ENCODE assay signal across 24 cellular contexts in the genomic region with DNA sequence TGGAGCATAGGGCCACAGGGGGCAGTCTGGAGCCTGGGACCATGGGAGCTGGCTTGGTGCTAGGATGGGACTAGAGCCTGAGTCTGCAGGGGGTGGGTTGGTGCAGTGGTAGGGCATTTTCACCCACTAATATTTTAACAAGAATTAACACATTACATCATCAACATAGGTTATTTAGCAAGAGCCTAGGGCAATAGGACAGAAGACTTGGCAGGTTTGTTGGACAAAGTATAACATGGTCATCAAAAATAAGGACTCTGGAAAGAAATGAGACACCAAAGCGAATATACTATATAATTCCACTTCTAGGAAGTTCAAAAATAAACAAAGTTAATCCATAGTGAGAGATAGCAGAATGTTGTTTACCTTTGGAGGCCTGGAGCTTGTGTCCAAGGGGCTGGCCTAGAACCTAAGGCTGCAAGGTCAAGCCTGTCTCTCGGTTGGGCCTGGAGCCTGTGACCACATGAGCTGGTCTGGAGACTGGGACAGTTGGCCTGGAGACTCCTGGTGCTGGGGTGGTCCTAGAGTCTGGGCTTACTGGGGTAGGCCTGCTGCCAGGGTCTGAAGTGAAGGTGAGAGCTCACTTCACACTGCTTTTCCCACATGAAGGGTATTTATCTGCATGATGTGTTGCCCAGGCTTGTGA. TPM values are rescaled to one million over a fixed set of nuclear protein-coding genes. Genes with fewer than 3 reads are reported as not detected.
DNase-seq lines count a peak whose midpoint lies in the region; ATAC-seq, FAIRE-seq and TF ChIP-seq lines count a peak whose summit lies in the region.
"Had no signal": no experiment of that assay in that cellular context is flagged by ENCODE, and none has a peak within 500 bp of the region (broad histone marks: within the 10 kb centered on the region; RNA-seq: fewer than 3 reads in every experiment).

No MANE protein-coding gene starts in this region.

- no peaks in the 10 kb centered on the region for H3K4me1 Mint-ChIP-seq in activated naive CD8-positive, alpha-beta T cell treated with anti-CD3 and anti-CD28 coated beads, Interleukin-2, amount 50 U/mL, for 24 hours
- peaks cover 5% of the 10 kb centered on the region for H3K4me1 Mint-ChIP-seq in activated naive CD8-positive, alpha-beta T cell treated with anti-CD3 and anti-CD28 coated beads for 36 hours
- no peaks in the 10 kb centered on the region for H3K4me1 Mint-ChIP-seq in activated CD8-positive, alpha-beta T cell treated with anti-CD3 and anti-CD28 coated beads for 36 hours (ENCODE audit: low read depth)
- H3K4me1 Mint-ChIP-seq: B cell; CD4-positive, CD25-positive, alpha-beta regulatory T cell had no signal

- H3K27me3 ChIP-seq in HepG2 (ENCODE audit: control insufficient read depth in 1 of 2, insufficient read depth in 2 of 2, low read length in 2 of 2) (no peaks in the 10 kb centered on the region; a peak in 1 of 5 replicates), mesenchymal stem cell (ENCODE audit: control insufficient read depth in 1 of 2, insufficient read depth in 1 of 2, low read length in 2 of 2) (no peaks in the 10 kb centered on the region)
- H3K27me3 ChIP-seq: BLaER1 had no signal

- FAIRE-seq in HepG2 (lab: Jason Lieb, UNC) = no peak
- FAIRE-seq: A204.1, G401.6, GM12892, H54 had no signal

- H4K20me1 ChIP-seq in HepG2 (ENCODE audit: insufficient read depth, low read length) = no peaks in the 10 kb centered on the region
- H4K20me1 ChIP-seq: BLaER1 had no signal

- H3K4me1 ChIP-seq in HepG2 (ENCODE audit: insufficient read depth, low read length) = 0 out of 2 replicates have a peak, but pooled peaks cover 5% of the 10 kb centered on the region
- no peaks in the 10 kb centered on the region for H3K4me1 ChIP-seq in mesenchymal stem cell (ENCODE audit: control insufficient read depth, insufficient read depth, low read depth, low read length)
- H3K4me1 ChIP-seq: BLaER1, Caco-2, HAP-1 had no signal

- no peak overlapping the region for H2BK5ac ChIP-seq in mesenchymal stem cell (ENCODE audit: low read depth, low read length, poor library complexity, severe bottlenecking)

- no peak overlapping the region for H2BK12ac ChIP-seq in mesenchymal stem cell (ENCODE audit: low read length in 2 of 2)

- no peaks in the 10 kb centered on the region for H3K79me2 ChIP-seq in HepG2 (ENCODE audit: insufficient read depth, low read length)

- ATAC-seq in activated naive CD8-positive, alpha-beta T cell treated with anti-CD3 and anti-CD28 coated beads, Interleukin-2, amount 50 U/mL, for 24 hours = peak; percentile 15
- ATAC-seq in HepG2 = no peak
- ATAC-seq in activated CD8-positive, alpha-beta T cell treated with anti-CD3 and anti-CD28 coated beads for 36 hours = no peak
- ATAC-seq: CD8-positive, alpha-beta T cell had no signal

- H3K27ac ChIP-seq in HepG2 (ENCODE audit: extremely low read length, insufficient read depth, low read length) (no peak overlapping the region), mesenchymal stem cell (ENCODE audit: low read length, poor library complexity, severe bottlenecking) (no peak overlapping the region)
- H3K27ac ChIP-seq: 22Rv1, BLaER1, C4-2B had no signal

- H3K79me1 ChIP-seq in mesenchymal stem cell (replicated peaks; ENCODE audit: low read length, poor library complexity, severe bottlenecking) = no peaks in the 10 kb centered on the region

- intact Hi-C loops in HepG2 (cut with micrococcal nuclease; ENCODE audit: unreplicated experiment) = no loop called here
- intact Hi-C loops in activated CD8-positive, alpha-beta T cell treated with anti-CD3 and anti-CD28 coated beads for 36 hours (cut with micrococcal nuclease) = no loop called here

- no peak overlapping the region for H4K91ac ChIP-seq in mesenchymal stem cell (ENCODE audit: low read length)

- H3K36me3 Mint-ChIP-seq in activated naive CD8-positive, alpha-beta T cell treated with anti-CD3 and anti-CD28 coated beads, Interleukin-2, amount 50 U/mL, for 24 hours (ENCODE audit: low read depth) = peaks cover 22% of the 10 kb centered on the region
- H3K36me3 Mint-ChIP-seq in activated naive CD8-positive, alpha-beta T cell treated with anti-CD3 and anti-CD28 coated beads for 36 hours = peaks cover 20% of the 10 kb centered on the region
- peaks cover 11% of the 10 kb centered on the region for H3K36me3 Mint-ChIP-seq in activated CD8-positive, alpha-beta T cell treated with anti-CD3 and anti-CD28 coated beads for 36 hours (ENCODE audit: low read depth)

- H3K23ac ChIP-seq in mesenchymal stem cell (ENCODE audit: low read length in 2 of 2) = no peak overlapping the region

- H3K27me3 Mint-ChIP-seq in activated naive CD8-positive, alpha-beta T cell treated with anti-CD3 and anti-CD28 coated beads, Interleukin-2, amount 50 U/mL, for 24 hours = no peaks in the 10 kb centered on the region
- H3K27me3 Mint-ChIP-seq in activated naive CD8-positive, alpha-beta T cell treated with anti-CD3 and anti-CD28 coated beads for 36 hours = no peaks in the 10 kb centered on the region
- H3K27me3 Mint-ChIP-seq in activated CD8-positive, alpha-beta T cell treated with anti-CD3 and anti-CD28 coated beads for 36 hours = no peaks in the 10 kb centered on the region
- H3K27me3 Mint-ChIP-seq: B cell; CD4-positive, CD25-positive, alpha-beta regulatory T cell had no signal

- no peak overlapping the region for H3K4ac ChIP-seq in mesenchymal stem cell (ENCODE audit: low read depth in 1 of 2, low read length in 2 of 2)

- CTCF ChIA-PET in HepG2 (lab: Yijun Ruan, JAX; ENCODE audit: low intra/inter-chr PET ratio, low total read pairs) = no interaction called here
- CTCF ChIA-PET in activated CD8-positive, alpha-beta T cell treated with anti-CD3 and anti-CD28 coated beads for 36 hours (lab: Charles Lee) = interaction anchor here (1.5 kb wide), 1 partner anchor 362 kb away, joined by 4 read pairs; no protein-coding TSS in a partner anchor

- H2AK5ac ChIP-seq in mesenchymal stem cell (ENCODE audit: low read length, severe bottlenecking) = no peak overlapping the region

- H3K36me3 ChIP-seq in HepG2 (replicated peaks in 1 of 2; ENCODE audit: control insufficient read depth in 1 of 2, insufficient read depth in 2 of 2, low read length in 2 of 2) = no peaks in the 10 kb centered on the region
- H3K36me3 ChIP-seq in mesenchymal stem cell (ENCODE audit: control insufficient read depth in 1 of 2, insufficient read depth in 2 of 2, low read depth in 1 of 2, low read length in 2 of 2) = peaks cover 0 to 12% of the 10 kb centered on the region in 2 experiments
- H3K36me3 ChIP-seq: HAP-1 had no signal

- peaks cover 31% of the 10 kb centered on the region for H3K9me3 Mint-ChIP-seq in activated naive CD8-positive, alpha-beta T cell treated with anti-CD3 and anti-CD28 coated beads, Interleukin-2, amount 50 U/mL, for 24 hours
- peaks cover 17% of the 10 kb centered on the region for H3K9me3 Mint-ChIP-seq in activated naive CD8-positive, alpha-beta T cell treated with anti-CD3 and anti-CD28 coated beads for 36 hours
- H3K9me3 Mint-ChIP-seq in activated CD8-positive, alpha-beta T cell treated with anti-CD3 and anti-CD28 coated beads for 36 hours = peaks cover 20% of the 10 kb centered on the region

- H4K8ac ChIP-seq in mesenchymal stem cell (ENCODE audit: low read length) = no peak overlapping the region

- no peak for TF ChIP-seq POLR2A in HepG2 (IDR thresholded peaks at IDR 0.05; ENCODE audit: insufficient read depth in 1 of 2, low read depth in 2 of 2, low read length in 2 of 2)

- BruUV-seq in HepG2 (replicated peaks; lab: Mats Ljungman, UMichigan) = no TSS peak

- peaks cover 27% of the 10 kb centered on the region for H3K9me3 ChIP-seq in HepG2 (ENCODE audit: low read length)
- peaks cover 30% of the 10 kb centered on the region for H3K9me3 ChIP-seq in mesenchymal stem cell (ENCODE audit: control insufficient read depth, low read length)

- no peak for TF ChIP-seq RAD21 in HepG2 (CRISPR knock-in tag; IDR thresholded peaks at IDR 0.05)

- no peak overlapping the region for H3K9ac ChIP-seq in HepG2 (ENCODE audit: insufficient read depth, low read depth, low read length)
- H3K9ac ChIP-seq in mesenchymal stem cell (ENCODE audit: low read length) = no peak overlapping the region
- H3K9ac ChIP-seq: BLaER1 had no signal

- no peak for TF ChIP-seq CTCF in fibroblast of villous mesenchyme (IDR thresholded peaks at IDR 0.05; ENCODE audit: insufficient read depth, low read depth, low read length)
- TF ChIP-seq CTCF in HepG2 (CRISPR knock-in tag; IDR thresholded peaks at IDR 0.05) = no peak
- no peak for TF ChIP-seq CTCF in activated CD8-positive, alpha-beta T cell treated with anti-CD3 and anti-CD28 coated beads for 36 hours (IDR thresholded peaks at IDR 0.05)

- no peak overlapping the region for H2BK15ac ChIP-seq in mesenchymal stem cell (ENCODE audit: low read depth, poor library complexity, severe bottlenecking)

- 4% methylated on average over 2 of the region's 2 CpGs for WGBS in HepG2 (ENCODE audit: low lambda C conversion rate)
- WGBS in mesenchymal stem cell = 24% methylated on average over 1 of the region's 2 CpGs

- H3K4me2 ChIP-seq in HepG2 (ENCODE audit: low read depth, low read length) (no peak overlapping the region), mesenchymal stem cell (ENCODE audit: low read length, poor library complexity, severe bottlenecking) (no peak overlapping the region)
- H3K4me2 ChIP-seq: BLaER1 had no signal

- no peak for DNase-seq in activated naive CD8-positive, alpha-beta T cell treated with anti-CD3 and anti-CD28 coated beads, Interleukin-2, amount 50 U/mL, for 24 hours
- DNase-seq in activated naive CD8-positive, alpha-beta T cell treated with anti-CD3 and anti-CD28 coated beads for 36 hours = no peak
- DNase-seq in fibroblast of villous mesenchyme (ENCODE audit: low read depth) (peak; percentile 43), HepG2 (ENCODE audit: low spot score) (no peak), mesenchymal stem cell (peak; percentile 12), NCI-H1694 (lab: John Stamatoyannopoulos, UW) (no peak), NCI-H345 treated with DMSO at 0.1 percent for 48 hours (lab: John Stamatoyannopoulos, UW; ENCODE audit: unreplicated experiment) (no peak)
- no peak for DNase-seq in activated CD8-positive, alpha-beta T cell treated with anti-CD3 and anti-CD28 coated beads for 36 hours
- DNase-seq: Caco-2; CD4-positive, CD25-positive, alpha-beta regulatory T cell; CD8-positive, alpha-beta T cell; DMS153; DND-41; GOT3; HFFc6 had no signal

- TF ChIP-seq EP300 in HepG2 (IDR thresholded peaks at IDR 0.05; ENCODE audit: low read depth in 2 of 2, low read length in 2 of 2) = no peak
- TF ChIP-seq EP300 in HepG2 (CRISPR knock-in tag; IDR thresholded peaks at IDR 0.05; ENCODE audit: borderline replicate concordance) = no peak

- no peak overlapping the region for H3K4me3 Mint-ChIP-seq in activated naive CD8-positive, alpha-beta T cell treated with anti-CD3 and anti-CD28 coated beads, Interleukin-2, amount 50 U/mL, for 24 hours
- H3K4me3 Mint-ChIP-seq in activated naive CD8-positive, alpha-beta T cell treated with anti-CD3 and anti-CD28 coated beads for 36 hours = no peak overlapping the region
- no peak overlapping the region for H3K4me3 Mint-ChIP-seq in activated CD8-positive, alpha-beta T cell treated with anti-CD3 and anti-CD28 coated beads for 36 hours
- H3K4me3 Mint-ChIP-seq: B cell; CD8-positive, alpha-beta T cell; HFFc6 had no signal

- no peak overlapping the region for H2BK120ac ChIP-seq in mesenchymal stem cell (ENCODE audit: low read depth, low read length)

- no peak overlapping the region for H3K18ac ChIP-seq in mesenchymal stem cell (ENCODE audit: low read depth in 1 of 2, low read length in 2 of 2)

- POLR2A ChIA-PET in HepG2 (lab: Yijun Ruan, JAX) = no interaction called here
- POLR2A ChIA-PET in activated CD8-positive, alpha-beta T cell treated with anti-CD3 and anti-CD28 coated beads for 36 hours (lab: Charles Lee) = no interaction called here

- no peak overlapping the region for H3K27ac Mint-ChIP-seq in activated naive CD8-positive, alpha-beta T cell treated with anti-CD3 and anti-CD28 coated beads, Interleukin-2, amount 50 U/mL, for 24 hours
- no peak overlapping the region for H3K27ac Mint-ChIP-seq in activated naive CD8-positive, alpha-beta T cell treated with anti-CD3 and anti-CD28 coated beads for 36 hours
- no peak overlapping the region for H3K27ac Mint-ChIP-seq in activated CD8-positive, alpha-beta T cell treated with anti-CD3 and anti-CD28 coated beads for 36 hours
- H3K27ac Mint-ChIP-seq: B cell; CD4-positive, CD25-positive, alpha-beta regulatory T cell; CD8-positive, alpha-beta T cell; HFFc6 had no signal

- H2AFZ ChIP-seq in HepG2 (ENCODE audit: low read length) (no peak overlapping the region), mesenchymal stem cell (ENCODE audit: low read depth, low read length) (no peak overlapping the region)

- H3K4me3 ChIP-seq in fibroblast of villous mesenchyme (ENCODE audit: low read depth, low read length) (no peak overlapping the region), HepG2 (replicated peaks in 1 of 3; ENCODE audit: insufficient read depth in 1 of 3, low read depth in 2 of 3, low read length in 3 of 3) (no peak overlapping the region), mesenchymal stem cell (ENCODE audit: insufficient read depth in 1 of 2, low read depth in 1 of 2, low read length in 2 of 2) (no peak overlapping the region)
- H3K4me3 ChIP-seq: BLaER1, HAP-1 had no signal

- in situ Hi-C loops in HepG2 (cut with HindIII; ENCODE audit: extremely low pct_ligation_motif_present, low pct_unique_long_range_greater_than_20kb) = no loop called here

- no peak overlapping the region for H3K14ac ChIP-seq in mesenchymal stem cell (ENCODE audit: low read length in 2 of 2)

RNA-seq across cellular contexts. Expression of a gene that starts 28.1 kb away (rescaled TPM):
- total RNA-seq in activated naive CD8-positive, alpha-beta T cell treated with anti-CD3 and anti-CD28 coated beads for 36 hours = 10 to 100 TPM; 61.1 to 69.7 TPM
- total RNA-seq in fibroblast of villous mesenchyme (119 and 186 TPM in 2 replicates), HepG2 (2016; rRNA removed; fragmentation: Illumina TruSeq; extraction: Trizol) (76.6 and 82.7 TPM in 2 replicates)
- 68.2 and 72.3 TPM in 2 replicates for total RNA-seq in HepG2 (2016; cell fraction: cytosol; rRNA removed; fragmentation: Illumina TruSeq; extraction: Trizol; ENCODE audit: low read depth)
- total RNA-seq in HepG2 (2016; cell fraction: insoluble cytoplasmic fraction; rRNA removed; fragmentation: Illumina TruSeq; extraction: Trizol) = 73.9 and 86.8 TPM in 2 replicates
- total RNA-seq in HepG2 (2016; cell fraction: membrane; rRNA removed; fragmentation: Illumina TruSeq; extraction: Trizol) = 53.9 and 58.2 TPM in 2 replicates
- total RNA-seq in HepG2 (2016; cell fraction: nucleus; rRNA removed; fragmentation: Illumina TruSeq; extraction: Trizol) = 158 and 184 TPM in 2 replicates
- 51.3 and 54.5 TPM in 2 replicates for polyA plus RNA-seq in HepG2 (2011; rRNA removed)
- polyA plus RNA-seq in HepG2 (2011; cell fraction: cytosol; rRNA removed) = 34.0 and 55.3 TPM in 2 replicates
- polyA plus RNA-seq in HepG2 (2011; cell fraction: nucleus; rRNA removed) = 73.3 and 75.6 TPM in 2 replicates
- 37.1 and 45.5 TPM in 2 replicates for polyA plus RNA-seq in HepG2 (2012)
- 6.4 and 7.3 TPM in 2 replicates for polyA plus RNA-seq in HepG2 (2016; cell fraction: cytosol; fragmentation: Illumina TruSeq; extraction: Trizol; ENCODE audit: low read depth)
- 72.4 and 73.7 TPM in 2 replicates for polyA plus RNA-seq in HepG2 (2016; cell fraction: insoluble cytoplasmic fraction; fragmentation: Illumina TruSeq; extraction: Trizol; ENCODE audit: low read depth)
- 14.7 and 15.8 TPM in 2 replicates for polyA plus RNA-seq in HepG2 (2016; cell fraction: membrane; fragmentation: Illumina TruSeq; extraction: Trizol; ENCODE audit: low read depth)
- 59.6 and 63.3 TPM in 2 replicates for polyA plus RNA-seq in HepG2 (2016; cell fraction: nucleus; fragmentation: Illumina TruSeq; extraction: Trizol; ENCODE audit: insufficient read depth, low read depth)
- 68.0 and 94.3 TPM in 2 replicates for polyA minus RNA-seq in HepG2 (2011; rRNA and poly(A)+ RNA removed; ENCODE audit: low replicate concordance)
- polyA minus RNA-seq in HepG2 (2011; cell fraction: cytosol; rRNA and poly(A)+ RNA removed) = 42.0 and 45.0 TPM in 2 replicates
- polyA minus RNA-seq in HepG2 (2011; cell fraction: nucleus; rRNA and poly(A)+ RNA removed) = 432 and 509 TPM in 2 replicates
- polyA plus RNA-seq in mesenchymal stem cell (2013, experiment 1 of 2) = 117 TPM
- polyA plus RNA-seq in mesenchymal stem cell (2013, experiment 2 of 2) = 115 TPM
- 10 to 100 TPM; 67.9 to 69.0 TPM for total RNA-seq in activated CD8-positive, alpha-beta T cell treated with anti-CD3 and anti-CD28 coated beads for 36 hours

Comparison
In these comparisons a context has a peak if more than half of its experiments do, and no peak if none do; other contexts are left out.
1. DNase-seq: peak in fibroblast of villous mesenchyme (single experiment) and mesenchymal stem cell (single experiment); none in activated naive CD8-positive, alpha-beta T cell treated with anti-CD3 and anti-CD28 coated beads, Interleukin-2, amount 50 U/mL, for 24 hours (single experiment), activated naive CD8-positive, alpha-beta T cell treated with anti-CD3 and anti-CD28 coated beads for 36 hours (single experiment), HepG2 (single experiment), activated CD8-positive, alpha-beta T cell treated with anti-CD3 and anti-CD28 coated beads for 36 hours (single experiment), NCI-H1694 (single experiment) and NCI-H345 treated with DMSO at 0.1 percent for 48 hours (single experiment).